8 cellular contexts compared by ENCODE assay signal in the genomic region with DNA sequence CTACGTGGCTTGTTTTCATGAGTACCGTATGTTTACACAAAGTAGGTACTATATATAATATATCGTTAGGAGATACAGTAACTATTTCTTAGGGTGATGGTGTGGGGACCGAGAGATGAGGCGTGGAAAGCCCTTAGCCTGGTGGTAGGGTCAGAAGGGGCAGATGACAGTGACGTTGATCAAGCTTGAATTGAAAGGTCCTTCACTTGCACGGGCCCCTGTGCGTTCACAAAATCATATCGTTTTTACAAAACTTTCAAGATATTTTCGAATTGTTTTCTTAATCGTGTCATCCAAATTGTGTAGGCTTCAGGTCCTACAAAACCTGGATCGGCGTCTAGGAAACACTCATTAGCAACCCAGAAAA. TPM values are rescaled to one million over a fixed set of nuclear protein-coding genes. Genes with fewer than 3 reads are reported as not detected.
DNase-seq lines count a peak whose midpoint lies in the region; ATAC-seq and TF ChIP-seq lines count a peak whose summit lies in the region.

No MANE protein-coding gene starts in this region.

- peak overlapping the region; percentile 99 for H2AFZ ChIP-seq in SK-N-SH (ENCODE audit: low read depth)

- intact Hi-C loops in psoas muscle (cut with DNase I) = no loop called here

- TF ChIP-seq CTCF in SK-N-SH (IDR thresholded peaks at IDR 0.05) (no peak), fibroblast of villous mesenchyme (IDR thresholded peaks at IDR 0.05; ENCODE audit: insufficient read depth, low read depth, low read length) (no peak), psoas muscle (IDR thresholded peaks at IDR 0.05) (no peak)

- DNase-seq in SK-N-SH (no peak), fibroblast of villous mesenchyme (ENCODE audit: low read depth) (no peak), psoas muscle (no peak), NCI-H2081 (lab: John Stamatoyannopoulos, UW) (no peak), NCI-H1436 treated with DMSO at 0.1 percent for 48 hours (lab: John Stamatoyannopoulos, UW) (no peak)

- peaks cover 24% of the 10 kb centered on the region for H4K20me1 ChIP-seq in SK-N-SH (ENCODE audit: insufficient read depth)

- no peak for TF ChIP-seq RAD21 in SK-N-SH (IDR thresholded peaks at IDR 0.05; ENCODE audit: low read length)

- TF ChIP-seq EP300 in SK-N-SH (IDR thresholded peaks at IDR 0.05; ENCODE audit: borderline replicate concordance in 1 of 2, low read depth in 1 of 2, low read length in 1 of 2) = no peak

- H3F3A ChIP-seq in SK-N-SH (replicated peaks; ENCODE audit: insufficient read depth) = peaks cover 15% of the 10 kb centered on the region

- CTCF ChIA-PET in SK-N-SH (lab: Yijun Ruan, JAX) = interaction anchor here (1.0 to 2.1 kb wide), 5 partner anchors 14 to 370 kb away, joined by 3 to 6 read pairs (median 3); partner anchors contain the start of gene VCPKMT

- H3K27ac ChIP-seq in SK-N-SH (ENCODE audit: low read depth in 2 of 2, low read length in 1 of 2) = peak overlapping the region; percentile 87 to 95
- H3K27ac ChIP-seq in psoas muscle = peak overlapping the region; percentile 98

- H3K9me3 ChIP-seq in SK-N-SH (no peaks in the 10 kb centered on the region), psoas muscle (no peaks in the 10 kb centered on the region)

- peak overlapping the region; percentile 79 for H3K9ac ChIP-seq in SK-N-SH

- H3K9me2 ChIP-seq in SK-N-SH = no peaks in the 10 kb centered on the region

- peak overlapping the region; percentile 90 for H3K4me2 ChIP-seq in SK-N-SH

- peaks cover 0 to 7% of the 10 kb centered on the region in 2 experiments; a peak in 2 of 4 replicates for H3K4me1 ChIP-seq in SK-N-SH (ENCODE audit: control insufficient read depth in 1 of 2, insufficient read depth in 2 of 2, low read depth in 1 of 2, low read length in 1 of 2)
- peaks cover 38% of the 10 kb centered on the region for H3K4me1 ChIP-seq in psoas muscle

- peak in 3 of 4 donors; percentile 3 to 9 (median 4) for ATAC-seq in psoas muscle
- no peak for ATAC-seq in GM21825 (IDR thresholded peaks at IDR 0.05; ENCODE audit: unreplicated experiment)
- no peak for ATAC-seq in HG03520 (IDR thresholded peaks at IDR 0.05; ENCODE audit: unreplicated experiment)

- H3K79me2 ChIP-seq in SK-N-SH (ENCODE audit: insufficient read depth) = peaks cover 37% of the 10 kb centered on the region

- H3K4me3 ChIP-seq in GM08714 (ENCODE audit: low read length) (peak overlapping the region; percentile 94; the same call in 1 of the 2 replicates), SK-N-SH (ENCODE audit: low read depth in 2 of 2, low read length in 1 of 2) (peak overlapping the region; percentile 69 to 74), fibroblast of villous mesenchyme (ENCODE audit: low read depth, low read length) (peak overlapping the region; percentile 78), psoas muscle (peak overlapping the region; percentile 89)

- 54% methylated on average over 13 of the region's 13 CpGs for WGBS in SK-N-SH (ENCODE audit: low lambda C conversion rate)
- 31 to 48% (median 33%) methylated on average over 13 of the region's 13 CpGs for whole genome bisulfite sequencing in psoas muscle, 3 donors

- H3K27me3 ChIP-seq in SK-N-SH (ENCODE audit: insufficient read depth) = no peaks in the 10 kb centered on the region
- H3K27me3 ChIP-seq in psoas muscle (ENCODE audit: insufficient read depth in 3 of 3, low read length in 2 of 3) = no peaks in the 10 kb centered on the region

- POLR2A ChIA-PET in SK-N-SH (lab: Yijun Ruan, JAX) = interaction anchor here (0.6 kb wide), 1 partner anchor 120 kb away, joined by 4 read pairs; no protein-coding TSS in a partner anchor

- H3K36me3 ChIP-seq in SK-N-SH (replicated peaks in 1 of 2; ENCODE audit: control insufficient read depth in 1 of 2, insufficient read depth in 2 of 2, low read length in 1 of 2) (peaks cover 0 to 14% of the 10 kb centered on the region in 2 experiments), psoas muscle (ENCODE audit: insufficient read depth in 1 of 2, low read depth in 1 of 2) (no peaks in the 10 kb centered on the region)

TF ChIP-seq in SK-N-SH, 30 proteins besides CTCF, POLR2A, EP300 and RAD21:
- TF ChIP-seq MXI1 (IDR thresholded peaks at IDR 0.05; ENCODE audit: low read depth, low read length) (peak; percentile 15; the same call in 1 of the 2 replicates), MAX (IDR thresholded peaks at IDR 0.05; ENCODE audit: low read depth) (no peak)

RNA-seq across cellular contexts. Expression of gene SOS2, which starts 0.9 kb away (rescaled TPM):
- polyA plus RNA-seq in SK-N-SH (2012; rRNA removed) (6.2 and 8.2 TPM in 2 replicates), psoas muscle (10 to 100 TPM; 19.4 to 38.6 (median 22.1) TPM)
- polyA plus RNA-seq in SK-N-SH (2012; cell fraction: cytosol; rRNA removed) = 8.9 and 10.4 TPM in 2 replicates
- 4.2 and 9.3 TPM in 2 replicates for polyA plus RNA-seq in SK-N-SH (2012; cell fraction: nucleus; rRNA removed)
- total RNA-seq in fibroblast of villous mesenchyme (24.5 and 27.2 TPM in 2 replicates), psoas muscle (10 to 100 TPM; 45.0 to 55.1 (median 52.9) TPM)

Comparison
In these comparisons a context has a peak if more than half of its experiments do, and no peak if none do; other contexts are left out.
1. ATAC-seq: peak in psoas muscle (3 of 4); none in GM21825 (single experiment) and HG03520 (single experiment).
2. Peak in every context shown above with its lines, with median percentiles within 50 percentile points of each other: H3K4me3 ChIP-seq.